Comparison of ENCODE assay signal across 8 cellular contexts in genomic region chr5:140690941-140691924, GRCh38.
DNase-seq lines count a peak whose midpoint lies in the region; TF ChIP-seq lines count a peak whose summit lies in the region.

TSS of gene HARS1 (minus strand) at chr5:140691370. CDS start at chr5:140691304, 66 bp downstream.
A gene with protein sequence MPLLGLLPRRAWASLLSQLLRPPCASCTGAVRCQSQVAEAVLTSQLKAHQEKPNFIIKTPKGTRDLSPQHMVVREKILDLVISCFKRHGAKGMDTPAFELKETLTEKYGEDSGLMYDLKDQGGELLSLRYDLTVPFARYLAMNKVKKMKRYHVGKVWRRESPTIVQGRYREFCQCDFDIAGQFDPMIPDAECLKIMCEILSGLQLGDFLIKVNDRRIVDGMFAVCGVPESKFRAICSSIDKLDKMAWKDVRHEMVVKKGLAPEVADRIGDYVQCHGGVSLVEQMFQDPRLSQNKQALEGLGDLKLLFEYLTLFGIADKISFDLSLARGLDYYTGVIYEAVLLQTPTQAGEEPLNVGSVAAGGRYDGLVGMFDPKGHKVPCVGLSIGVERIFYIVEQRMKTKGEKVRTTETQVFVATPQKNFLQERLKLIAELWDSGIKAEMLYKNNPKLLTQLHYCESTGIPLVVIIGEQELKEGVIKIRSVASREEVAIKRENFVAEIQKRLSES (plus strand): TSS chr5:140691455. CDS start chr5:140691649, 194 bp downstream.

- peaks cover 55% of the 10 kb centered on the region for H3K36me3 ChIP-seq in SK-N-MC (ENCODE audit: insufficient read depth, low read length)

- H3K4me3 ChIP-seq in SK-N-MC = peak within 1 kb of the TSS; percentile 95

- no peaks in the 10 kb centered on the region for H3K9me3 ChIP-seq in SK-N-MC (ENCODE audit: low read depth, low read length)

- CTCF ChIA-PET in HEK293T (lab: Yijun Ruan, JAX) = interaction anchor here (0.9 to 1.2 kb wide), 3 partner anchors 16 to 447 kb away, joined by 3 to 7 read pairs (median 3); no protein-coding TSS in a partner anchor

- DNase-seq in GM03348 (ENCODE audit: low spot score) (peak; percentile 94), HEK293T (ENCODE audit: extremely low spot score) (peak; percentile 92), MV-4-11 (lab: John Stamatoyannopoulos, UW) (peak; percentile 95), SK-N-MC (ENCODE audit: low read depth, low spot score) (peak; percentile 62), germinal center (ENCODE audit: low spot score) (peak; percentile 86), non-pigmented ciliary epithelial cell (ENCODE audit: low read depth) (peak; percentile 70), superior temporal gyrus (ENCODE audit: extremely low spot score) (peak; percentile 96)
- DNase-seq in activated naive CD4-positive, alpha-beta T cell treated with anti-CD3 and anti-CD28 coated beads, Interleukin-2, amount 50 U/mL, for 16 hours = peak; percentile 84

- H3K9ac ChIP-seq in SK-N-MC (ENCODE audit: insufficient read length) = peak within 1 kb of the TSS; percentile 96

- POLR2A ChIA-PET in HEK293T (lab: Yijun Ruan, JAX) = interaction anchor here (0.7 to 2.2 kb wide), 29 partner anchors 10 to 539 kb away, joined by 3 to 34 read pairs (median 5); partner anchors contain the start of genes ANKHD1, DND1, EIF4EBP3 and HBEGF

- H3K27ac ChIP-seq in SK-N-MC = peak within 1 kb of the TSS; percentile 43; the same call in 1 of the 2 replicates

TF ChIP-seq in HEK293T, 16 proteins besides CTCF, POLR2A, EP300 and RAD21:
- TF ChIP-seq LEF1 (IDR thresholded peaks at IDR 0.05; ENCODE audit: borderline replicate concordance) (no peak), ZNF384 (IDR thresholded peaks at IDR 0.05) (no peak), L3MBTL2 (conservative IDR thresholded peaks at IDR 0.05) (peak; percentile 81), BHLHE40 (IDR thresholded peaks at IDR 0.05; ENCODE audit: borderline replicate concordance) (no peak), SUZ12 (IDR thresholded peaks at IDR 0.05) (no peak), FOXK2 (IDR thresholded peaks at IDR 0.05) (no peak), SP1 (IDR thresholded peaks at IDR 0.05) (no peak), NFRKB (IDR thresholded peaks at IDR 0.05) (no peak), CTBP1 (IDR thresholded peaks at IDR 0.05; ENCODE audit: borderline replicate concordance) (no peak; the same call in 1 of the 2 replicates), TARDBP (IDR thresholded peaks at IDR 0.05) (no peak), ELF4 (IDR thresholded peaks at IDR 0.05) (peak; percentile 86), FOXA1 (IDR thresholded peaks at IDR 0.05) (no peak)
- TF ChIP-seq, protein P1, sequence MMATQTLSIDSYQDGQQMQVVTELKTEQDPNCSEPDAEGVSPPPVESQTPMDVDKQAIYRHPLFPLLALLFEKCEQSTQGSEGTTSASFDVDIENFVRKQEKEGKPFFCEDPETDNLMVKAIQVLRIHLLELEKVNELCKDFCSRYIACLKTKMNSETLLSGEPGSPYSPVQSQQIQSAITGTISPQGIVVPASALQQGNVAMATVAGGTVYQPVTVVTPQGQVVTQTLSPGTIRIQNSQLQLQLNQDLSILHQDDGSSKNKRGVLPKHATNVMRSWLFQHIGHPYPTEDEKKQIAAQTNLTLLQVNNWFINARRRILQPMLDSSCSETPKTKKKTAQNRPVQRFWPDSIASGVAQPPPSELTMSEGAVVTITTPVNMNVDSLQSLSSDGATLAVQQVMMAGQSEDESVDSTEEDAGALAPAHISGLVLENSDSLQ (IDR thresholded peaks at IDR 0.05) = no peak; the same call in 1 of the 2 replicates

Comparison
In these comparisons a context has a peak if more than half of its experiments do, and no peak if none do; other contexts are left out.
1. Peak in every context shown above with its lines: DNase-seq, H3K4me3 ChIP-seq and H3K27ac ChIP-seq.